In the genomic region with DNA sequence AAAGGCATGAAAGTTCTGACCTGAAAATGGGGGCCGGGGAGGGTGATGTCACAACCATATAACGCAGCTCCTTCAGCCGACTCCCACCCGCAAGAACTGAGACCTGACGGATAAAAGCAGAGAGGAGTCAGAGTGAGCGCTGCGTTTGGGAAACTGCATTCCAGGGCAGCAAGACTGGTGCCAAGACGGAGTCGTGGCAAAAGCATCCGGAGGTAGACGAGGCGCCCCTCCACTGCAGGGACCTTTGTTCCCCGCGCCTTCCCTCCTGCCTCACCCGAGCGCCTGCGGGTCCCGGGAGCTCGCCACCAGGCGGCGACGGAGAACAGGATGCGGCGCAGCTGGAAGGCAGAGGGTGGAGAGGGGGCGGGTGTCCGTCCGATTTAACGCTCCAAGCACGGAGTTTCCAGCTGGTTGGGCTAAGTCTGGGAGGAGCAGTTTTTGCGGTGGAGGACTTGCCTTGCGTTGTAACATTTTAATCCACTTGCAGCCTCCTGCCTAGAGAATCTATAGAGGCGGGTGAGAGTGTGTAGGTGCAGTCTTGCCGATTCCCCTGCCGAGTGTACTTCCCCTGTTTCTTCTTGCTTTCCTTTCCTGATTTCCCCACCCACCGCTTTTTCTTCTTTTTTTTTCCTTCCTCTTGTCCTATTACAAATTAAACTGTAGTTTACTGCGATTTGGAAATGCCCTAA, we compare ENCODE assay signal across 8 cellular contexts. TPM values are rescaled to one million over a fixed set of nuclear protein-coding genes. Genes with fewer than 3 reads are reported as not detected.
A peak's percentile ranks its signal among the peaks of the same experiment; 100 is the strongest.
DNase-seq lines count a peak whose midpoint lies in the region; ATAC-seq lines count a peak whose summit lies in the region.

No MANE protein-coding gene starts in this region.

- H3K9ac ChIP-seq in HUES6 (ENCODE audit: low read length) = peak overlapping the region; percentile 84
- peak overlapping the region; percentile 89 for H3K9ac ChIP-seq in adipocyte (ENCODE audit: low read length)

- H3K9me3 ChIP-seq in HUES6 (ENCODE audit: control insufficient read depth, insufficient read depth, low read depth, low read length) (no peaks in the 10 kb centered on the region), adipocyte (ENCODE audit: control insufficient read depth, low read length) (no peaks in the 10 kb centered on the region)

- H3K36me3 ChIP-seq in HUES6 (ENCODE audit: control insufficient read depth, insufficient read depth, low read length) (no peaks in the 10 kb centered on the region), adipocyte (ENCODE audit: control insufficient read depth, insufficient read depth, low read length, severe bottlenecking) (no peaks in the 10 kb centered on the region)

- H3K4me1 ChIP-seq in HUES6 (ENCODE audit: control insufficient read depth, insufficient read depth, low read length) (peaks cover 3% of the 10 kb centered on the region; the same call in 1 of the 2 replicates), adipocyte (ENCODE audit: control insufficient read depth, insufficient read depth, low read length) (peaks cover 11% of the 10 kb centered on the region)

- peak overlapping the region; percentile 94 for H3K4me3 ChIP-seq in HUES6 (ENCODE audit: low read depth, low read length)
- peak overlapping the region; percentile 93 for H3K4me3 ChIP-seq in adipocyte (ENCODE audit: low read length)

- H3K27ac ChIP-seq in HUES6 (ENCODE audit: low read depth, low read length) = no peak overlapping the region

- ATAC-seq in GM21526 (IDR thresholded peaks at IDR 0.05; ENCODE audit: low FRiP score, unreplicated experiment) = peak; percentile 69
- peak; percentile 82 to 83 for ATAC-seq in left cardiac atrium

- DNase-seq in ELF-1 (ENCODE audit: low read depth, low spot score) (peak; percentile 96), SKM-1 treated with dmso at 0.1 percent for 144 hours (lab: John Stamatoyannopoulos, UW; ENCODE audit: unreplicated experiment) (peak; percentile 66), adipocyte (ENCODE audit: low read depth) (peak; percentile 51), left cardiac atrium (peak; percentile 91), posterior cingulate gyrus (peak; percentile 71 to 97 (median 82)), ureter (ENCODE audit: low spot score) (peak; percentile 88)

- intact Hi-C loops in left cardiac atrium (cut with DNase I) = loop anchor here in 1 of 2 donors (5.0 kb wide), 1 partner anchor 239 kb away; no protein-coding TSS in a partner anchor
- intact Hi-C loops in posterior cingulate gyrus (cut with DNase I) = loop anchor here (2.0 kb wide), 1 partner anchor 196 kb away; no protein-coding TSS in a partner anchor

- peaks cover 6% of the 10 kb centered on the region; the same call in 1 of the 2 replicates for H3K27me3 ChIP-seq in HUES6 (ENCODE audit: control insufficient read depth, insufficient read depth, low read length)
- no peaks in the 10 kb centered on the region for H3K27me3 ChIP-seq in adipocyte (replicated peaks; ENCODE audit: control insufficient read depth, insufficient read depth, low read length)

RNA-seq across cellular contexts. Expression of a gene that starts 1.2 kb away (rescaled TPM):
- total RNA-seq in left cardiac atrium (10 to 100 TPM; 26.4 to 27.6 TPM), ureter (20.4 TPM)
